ENCODE assay signal across 8 cellular contexts in the genomic region with DNA sequence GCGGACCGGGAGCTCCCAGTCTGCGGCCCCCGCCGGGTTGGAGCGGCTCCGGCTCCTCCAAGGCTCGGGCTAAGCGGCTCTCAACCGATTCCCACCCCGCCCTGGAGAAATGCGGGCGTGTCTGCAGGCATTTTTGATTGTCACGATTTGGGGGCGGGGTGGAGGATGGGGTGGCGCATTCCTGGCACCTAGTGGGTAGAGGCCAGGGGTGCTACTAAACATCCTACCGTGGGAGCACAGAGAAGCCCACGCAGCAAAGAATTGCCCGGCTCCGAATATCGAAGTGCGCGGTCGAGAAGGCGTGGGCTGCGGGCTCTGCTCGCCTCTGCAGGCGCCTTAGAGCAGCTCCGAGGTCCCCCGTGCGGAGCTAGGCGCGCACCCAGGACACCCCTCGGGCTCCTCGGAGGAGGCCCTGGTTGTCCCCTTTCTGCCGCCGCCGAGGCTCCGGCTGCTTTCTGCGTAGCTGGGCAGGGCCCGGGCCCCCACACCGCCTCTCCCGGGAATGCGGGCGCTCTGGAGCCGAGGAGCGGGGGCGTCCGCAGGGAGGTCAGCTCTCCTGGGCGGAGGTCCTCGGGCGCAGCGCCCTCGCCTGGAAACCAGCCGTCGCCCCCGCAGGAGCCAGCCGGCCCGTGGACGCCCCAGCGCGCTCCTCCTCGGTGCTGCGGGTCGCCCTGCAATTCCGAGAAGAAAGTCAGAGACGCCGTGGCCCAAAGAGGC. TPM values are rescaled to one million over a fixed set of nuclear protein-coding genes. Genes with fewer than 3 reads are reported as not detected.
DNase-seq lines count a peak whose midpoint lies in the region; ATAC-seq and TF ChIP-seq lines count a peak whose summit lies in the region.

No MANE protein-coding gene starts in this region.

- H3K36me3 ChIP-seq in GM23248 (ENCODE audit: low read depth) (no peaks in the 10 kb centered on the region), PC-3 (ENCODE audit: low read depth, low read length) (no peaks in the 10 kb centered on the region)

- BruUV-seq in PC-3 (replicated peaks; lab: Mats Ljungman, UMichigan): no TSS peak

- 0 to 2% methylated on average over 57 to 68 of the region's 68 CpGs for WGBS in GM23248 (ENCODE audit: low coverage in 1 of 2, low lambda C conversion rate in 2 of 2, missing lambda C conversion rate in 2 of 2), 2 experiments

- intact Hi-C loops in PC-3 (cut with micrococcal nuclease): loop anchor here (1.0 kb wide), 1 partner anchor 57 kb away; no protein-coding TSS in a partner anchor

- H3K9ac ChIP-seq in GM23248 (peak overlapping the region; percentile 9), PC-3 (ENCODE audit: low read length) (peak overlapping the region; percentile 65)

- peak overlapping the region; percentile 74 for H2AFZ ChIP-seq in GM23248
- H2AFZ ChIP-seq in PC-3 (ENCODE audit: low read length): peak overlapping the region; percentile 87

- peaks cover 28% of the 10 kb centered on the region; the same call in 1 of the 2 replicates for H3K27me3 ChIP-seq in GM23248 (replicated peaks; ENCODE audit: insufficient read depth)
- no peaks in the 10 kb centered on the region for H3K27me3 ChIP-seq in PC-3 (ENCODE audit: low read length)

- H3K27ac ChIP-seq in GM23248: no peak overlapping the region
- H3K27ac ChIP-seq in PC-3 (ENCODE audit: low read length): no peak overlapping the region

- TF ChIP-seq CTCF in AG10803 (conservative IDR thresholded peaks at IDR 0.05; ENCODE audit: low read length): no peak
- peak; percentile 60 for TF ChIP-seq CTCF in PC-3 (conservative IDR thresholded peaks at IDR 0.05; ENCODE audit: low read depth, low read length)
- peak; percentile 22 for TF ChIP-seq CTCF in retinal pigment epithelial cell (conservative IDR thresholded peaks at IDR 0.05; ENCODE audit: low read depth, low read length)

- CTCF ChIA-PET in PC-3 (lab: Charles Lee): interaction anchor here (0.6 to 2.8 kb wide), 5 partner anchors 56 to 576 kb away, joined by 3 to 25 read pairs (median 3); no protein-coding TSS in a partner anchor

- H3K79me2 ChIP-seq in GM23248 (ENCODE audit: insufficient read depth) (no peaks in the 10 kb centered on the region), PC-3 (ENCODE audit: low read length) (no peaks in the 10 kb centered on the region)

- ATAC-seq in PC-3: peak; percentile 61

- H3K9me2 ChIP-seq in GM23248 (ENCODE audit: insufficient read depth) (no peaks in the 10 kb centered on the region), PC-3 (replicated peaks; ENCODE audit: low read length) (no peaks in the 10 kb centered on the region)

- H3K4me3 ChIP-seq in AG10803 (ENCODE audit: low read length) (peak overlapping the region; percentile 57), GM23248 (peak overlapping the region; percentile 67), PC-3 (ENCODE audit: low read length) (peak overlapping the region; percentile 85), retinal pigment epithelial cell (ENCODE audit: low read length) (peak overlapping the region; percentile 54)

- no peaks in the 10 kb centered on the region for H3F3A ChIP-seq in GM23248 (ENCODE audit: insufficient read depth)
- no peaks in the 10 kb centered on the region for H3F3A ChIP-seq in PC-3 (ENCODE audit: low read length, unreplicated experiment)

- H3K9me3 ChIP-seq in GM23248 (ENCODE audit: low read depth) (no peaks in the 10 kb centered on the region), PC-3 (ENCODE audit: low read length) (no peaks in the 10 kb centered on the region)

- DNase-seq in AG10803 (ENCODE audit: low read depth) (no peak), GM23248 (peak; percentile 75), PC-3 (peak; percentile 70), amniotic epithelial cell (ENCODE audit: low read depth) (peak; percentile 24), hepatic stellate cell (ENCODE audit: low spot score) (peak; percentile 46), retinal pigment epithelial cell (ENCODE audit: low read depth) (no peak), mucosa of gallbladder (ENCODE audit: low spot score) (no peak), NCI-H2196 (lab: John Stamatoyannopoulos, UW; ENCODE audit: unreplicated experiment) (no peak)

- no peaks in the 10 kb centered on the region for H3K4me1 ChIP-seq in GM23248 (ENCODE audit: insufficient read depth)
- peaks cover 17% of the 10 kb centered on the region; the same call in 1 of the 2 replicates for H3K4me1 ChIP-seq in PC-3 (ENCODE audit: insufficient read depth, low read length)

- H4K20me1 ChIP-seq in GM23248 (ENCODE audit: insufficient read depth) (no peaks in the 10 kb centered on the region), PC-3 (ENCODE audit: low read length) (no peaks in the 10 kb centered on the region)

- H3K4me2 ChIP-seq in GM23248 (ENCODE audit: unreplicated experiment) (peak overlapping the region; percentile 87), PC-3 (ENCODE audit: low read length) (peak overlapping the region; percentile 94)

- POLR2A ChIA-PET in PC-3 (lab: Charles Lee; ENCODE audit: unreplicated experiment): interaction anchor here (0.7 kb wide), 2 partner anchors 15 to 243 kb away, joined by 3 to 7 read pairs; no protein-coding TSS in a partner anchor

- in situ Hi-C loops in GM23248 (cut with MboI): no loop called here

RNA-seq across cellular contexts. Expression of gene LAMP3, which starts 16.5 kb away (rescaled TPM):
- 0.65 TPM in 1 of 2 replicates, not detected in the other for total RNA-seq in GM23248 (2014; rRNA removed; shearing (Covaris generic))
- 0.08 TPM in 1 of 2 replicates, not detected in the other for polyA plus RNA-seq in GM23248 (2016; fragmentation: Nextera tagmentation; extraction: Ambion mirVana)
- total RNA-seq in PC-3 (2014; rRNA removed): 2.8 and 3.2 TPM in 2 replicates
- total RNA-seq in mucosa of gallbladder: 0.29 TPM

Comparison
In these comparisons a context has a peak if more than half of its experiments do, and no peak if none do; other contexts are left out.
1. DNase-seq: peak in GM23248 (single experiment), PC-3 (single experiment), amniotic epithelial cell (single experiment) and hepatic stellate cell (single experiment); none in AG10803 (single experiment), retinal pigment epithelial cell (single experiment), mucosa of gallbladder (single experiment) and NCI-H2196 (single experiment).
2. Peak in every context shown above with its lines, with median percentiles within 50 percentile points of each other: H3K4me3 ChIP-seq.